ENCODE assay signal across 8 cellular contexts in genomic region chr2:219441451-219442205, GRCh38. TPM values are rescaled to one million over a fixed set of nuclear protein-coding genes. Genes with fewer than 3 reads are reported as not detected.
DNase-seq lines count a peak whose midpoint lies in the region; ATAC-seq, FAIRE-seq and TF ChIP-seq lines count a peak whose summit lies in the region.

No MANE protein-coding gene starts in this region.

- FAIRE-seq in frontal cortex (lab: Jason Lieb, UNC): no peak

- no peak for TF ChIP-seq POLR2A in vagina (IDR thresholded peaks at IDR 0.05)

- no peak for ATAC-seq in HG03469 (IDR thresholded peaks at IDR 0.05; ENCODE audit: unreplicated experiment)

- no peaks in the 10 kb centered on the region for H3K9me3 Mint-ChIP-seq in osteocyte (ENCODE audit: unreplicated experiment)

- peak overlapping the region; percentile 86 for H3K4me3 Mint-ChIP-seq in osteocyte (ENCODE audit: unreplicated experiment)

- H3K4me3 ChIP-seq in vagina: peak overlapping the region; percentile 72 to 74

- DNase-seq in GM03348 (ENCODE audit: low spot score): peak; percentile 95
- peak; percentile 47 for DNase-seq in NCI-H82 treated with DMSO at 0.1 percent for 48 hours (lab: John Stamatoyannopoulos, UW; ENCODE audit: unreplicated experiment)
- DNase-seq in activated gamma-delta T cell (lab: John Stamatoyannopoulos, UW): peak; percentile 37
- peak; percentile 79 to 84 for DNase-seq in frontal cortex (ENCODE audit: low spot score in 2 of 2)
- DNase-seq in osteocyte (ENCODE audit: extremely low spot score, unreplicated experiment): no peak
- no peak for DNase-seq in vagina (ENCODE audit: extremely low spot score in 2 of 2)
- DNase-seq in globus pallidus (ENCODE audit: low spot score): no peak

- no peaks in the 10 kb centered on the region for H3K36me3 Mint-ChIP-seq in osteocyte (ENCODE audit: unreplicated experiment)

- intact Hi-C loops in vagina (cut with DNase I): no loop called here

- H3K27ac Mint-ChIP-seq in osteocyte (ENCODE audit: unreplicated experiment): peak overlapping the region; percentile 83

- H3K9me3 ChIP-seq in vagina: no peaks in the 10 kb centered on the region

- TF ChIP-seq CTCF in osteocyte (IDR thresholded peaks at IDR 0.05): no peak
- TF ChIP-seq CTCF in vagina (IDR thresholded peaks at IDR 0.05): no peak

- peaks cover 31% of the 10 kb centered on the region for H3K4me1 ChIP-seq in vagina

- peak overlapping the region; percentile 87 for H3K27ac ChIP-seq in vagina

- H3K27me3 ChIP-seq in vagina: no peaks in the 10 kb centered on the region

- H3K36me3 ChIP-seq in vagina: no peaks in the 10 kb centered on the region

- H3K4me1 Mint-ChIP-seq in osteocyte (ENCODE audit: unreplicated experiment): peaks cover 34% of the 10 kb centered on the region

- no peaks in the 10 kb centered on the region for H3K27me3 Mint-ChIP-seq in osteocyte (ENCODE audit: unreplicated experiment)

RNA-seq across cellular contexts. Expression of gene SPEG, which starts 7.0 kb away (rescaled TPM):
- total RNA-seq in frontal cortex (13.0 TPM), osteocyte (27.0 and 30.3 TPM in 2 replicates), vagina (28.2 TPM)

RNA-seq across cellular contexts. Expression of gene DES, which starts 23.5 kb away (rescaled TPM):
- total RNA-seq in frontal cortex: 0.41 TPM
- total RNA-seq in osteocyte: not detected in 2 replicates
- total RNA-seq in vagina: 883 TPM

RNA-seq across cellular contexts. Expression of gene DNPEP, which starts 53.9 kb away (rescaled TPM):
- total RNA-seq in frontal cortex (13.9 TPM), osteocyte (58.1 and 73.2 TPM in 2 replicates), vagina (62.9 TPM)

RNA-seq across cellular contexts. Expression of gene GMPPA, which starts 57.1 kb away (rescaled TPM):
- total RNA-seq in frontal cortex: 13.0 TPM
- 41.4 and 42.5 TPM in 2 replicates for total RNA-seq in osteocyte
- total RNA-seq in vagina: 35.4 TPM

Comparison
In these comparisons a context has a peak if more than half of its experiments do, and no peak if none do; other contexts are left out.
1. DNase-seq: peak in GM03348 (single experiment), NCI-H82 treated with DMSO at 0.1 percent for 48 hours (single experiment), activated gamma-delta T cell (single experiment) and frontal cortex (2 of 2); none in osteocyte (single experiment), vagina (0 of 2) and globus pallidus (single experiment).
2. RNA of gene DES, which starts 23.5 kb away (total RNA-seq): 883 TPM in vagina (single experiment); 0.41 TPM in frontal cortex (single experiment) and not detected in osteocyte; every median in the first group is over 100 times any median in the second.